ENCODE assay signal across 2 cellular contexts in genomic region chr5:115531380-115531779, GRCh38.
TF ChIP-seq lines count a peak whose summit lies in the region.

No MANE protein-coding gene starts in this region.

TF ChIP-seq in SK-N-SH, 30 proteins besides CTCF, POLR2A, EP300 and RAD21:
- TF ChIP-seq, protein P1, sequence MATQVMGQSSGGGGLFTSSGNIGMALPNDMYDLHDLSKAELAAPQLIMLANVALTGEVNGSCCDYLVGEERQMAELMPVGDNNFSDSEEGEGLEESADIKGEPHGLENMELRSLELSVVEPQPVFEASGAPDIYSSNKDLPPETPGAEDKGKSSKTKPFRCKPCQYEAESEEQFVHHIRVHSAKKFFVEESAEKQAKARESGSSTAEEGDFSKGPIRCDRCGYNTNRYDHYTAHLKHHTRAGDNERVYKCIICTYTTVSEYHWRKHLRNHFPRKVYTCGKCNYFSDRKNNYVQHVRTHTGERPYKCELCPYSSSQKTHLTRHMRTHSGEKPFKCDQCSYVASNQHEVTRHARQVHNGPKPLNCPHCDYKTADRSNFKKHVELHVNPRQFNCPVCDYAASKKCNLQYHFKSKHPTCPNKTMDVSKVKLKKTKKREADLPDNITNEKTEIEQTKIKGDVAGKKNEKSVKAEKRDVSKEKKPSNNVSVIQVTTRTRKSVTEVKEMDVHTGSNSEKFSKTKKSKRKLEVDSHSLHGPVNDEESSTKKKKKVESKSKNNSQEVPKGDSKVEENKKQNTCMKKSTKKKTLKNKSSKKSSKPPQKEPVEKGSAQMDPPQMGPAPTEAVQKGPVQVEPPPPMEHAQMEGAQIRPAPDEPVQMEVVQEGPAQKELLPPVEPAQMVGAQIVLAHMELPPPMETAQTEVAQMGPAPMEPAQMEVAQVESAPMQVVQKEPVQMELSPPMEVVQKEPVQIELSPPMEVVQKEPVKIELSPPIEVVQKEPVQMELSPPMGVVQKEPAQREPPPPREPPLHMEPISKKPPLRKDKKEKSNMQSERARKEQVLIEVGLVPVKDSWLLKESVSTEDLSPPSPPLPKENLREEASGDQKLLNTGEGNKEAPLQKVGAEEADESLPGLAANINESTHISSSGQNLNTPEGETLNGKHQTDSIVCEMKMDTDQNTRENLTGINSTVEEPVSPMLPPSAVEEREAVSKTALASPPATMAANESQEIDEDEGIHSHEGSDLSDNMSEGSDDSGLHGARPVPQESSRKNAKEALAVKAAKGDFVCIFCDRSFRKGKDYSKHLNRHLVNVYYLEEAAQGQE (IDR thresholded peaks at IDR 0.05; ENCODE audit: low read depth, low read length), result no peak
- TF ChIP-seq RFX5 (IDR thresholded peaks at IDR 0.05; ENCODE audit: low read length), result no peak
- no peak for TF ChIP-seq SMC3 (IDR thresholded peaks at IDR 0.05; ENCODE audit: low read depth, low read length)
- no peak for TF ChIP-seq ZBTB33 (IDR thresholded peaks at IDR 0.05; ENCODE audit: borderline replicate concordance, low read depth)
- TF ChIP-seq MXI1 (IDR thresholded peaks at IDR 0.05; ENCODE audit: low read depth, low read length), result no peak
- TF ChIP-seq, protein P2, sequence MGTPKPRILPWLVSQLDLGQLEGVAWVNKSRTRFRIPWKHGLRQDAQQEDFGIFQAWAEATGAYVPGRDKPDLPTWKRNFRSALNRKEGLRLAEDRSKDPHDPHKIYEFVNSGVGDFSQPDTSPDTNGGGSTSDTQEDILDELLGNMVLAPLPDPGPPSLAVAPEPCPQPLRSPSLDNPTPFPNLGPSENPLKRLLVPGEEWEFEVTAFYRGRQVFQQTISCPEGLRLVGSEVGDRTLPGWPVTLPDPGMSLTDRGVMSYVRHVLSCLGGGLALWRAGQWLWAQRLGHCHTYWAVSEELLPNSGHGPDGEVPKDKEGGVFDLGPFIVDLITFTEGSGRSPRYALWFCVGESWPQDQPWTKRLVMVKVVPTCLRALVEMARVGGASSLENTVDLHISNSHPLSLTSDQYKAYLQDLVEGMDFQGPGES (IDR thresholded peaks at IDR 0.05; ENCODE audit: low read depth, low read length), result no peak
- TF ChIP-seq SIN3A (IDR thresholded peaks at IDR 0.05; ENCODE audit: borderline replicate concordance, low read depth, low read length), result no peak
- TF ChIP-seq, protein P3, sequence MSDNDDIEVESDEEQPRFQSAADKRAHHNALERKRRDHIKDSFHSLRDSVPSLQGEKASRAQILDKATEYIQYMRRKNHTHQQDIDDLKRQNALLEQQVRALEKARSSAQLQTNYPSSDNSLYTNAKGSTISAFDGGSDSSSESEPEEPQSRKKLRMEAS (IDR thresholded peaks at IDR 0.05; ENCODE audit: low read depth), result no peak
- TF ChIP-seq YY1 (IDR thresholded peaks at IDR 0.05; ENCODE audit: low read depth), result no peak
- TF ChIP-seq MEF2A (IDR thresholded peaks at IDR 0.05; ENCODE audit: borderline replicate concordance, low read depth), result no peak
- no peak for TF ChIP-seq CHD2 (IDR thresholded peaks at IDR 0.05; ENCODE audit: low read length, partially characterized antibody)
- TF ChIP-seq TEAD4 (IDR thresholded peaks at IDR 0.05; ENCODE audit: borderline replicate concordance, insufficient read depth), result no peak
- TF ChIP-seq FOSL2 (IDR thresholded peaks at IDR 0.05; ENCODE audit: borderline replicate concordance, low read depth), result no peak
- TF ChIP-seq FOXM1 (IDR thresholded peaks at IDR 0.05; ENCODE audit: low read depth), result no peak
- TF ChIP-seq TAF1 (IDR thresholded peaks at IDR 0.05; ENCODE audit: borderline replicate concordance, low read depth, low read length), result no peak
- TF ChIP-seq JUND (IDR thresholded peaks at IDR 0.05), result no peak
- no peak for TF ChIP-seq GATA2 (CRISPR knock-in tag; IDR thresholded peaks at IDR 0.05)
- TF ChIP-seq ELF1 (IDR thresholded peaks at IDR 0.05), result no peak

TF ChIP-seq in SK-N-SH treated with all-trans-retinoic acid at 6 μM for 48 hours, 23 proteins besides CTCF, POLR2A, EP300 and RAD21 (continued from another document):
- TF ChIP-seq TSHZ2 (CRISPR knock-in tag; IDR thresholded peaks at IDR 0.05) (no peak), POU6F1 (CRISPR knock-in tag; IDR thresholded peaks at IDR 0.05; ENCODE audit: borderline replicate concordance, low read depth) (no peak), GLIS3 (CRISPR knock-in tag; IDR thresholded peaks at IDR 0.05) (no peak), ESRRG (CRISPR knock-in tag; IDR thresholded peaks at IDR 0.05) (no peak), TOX (CRISPR knock-in tag; IDR thresholded peaks at IDR 0.05; ENCODE audit: borderline replicate concordance) (no peak), ZNF8 (CRISPR knock-in tag; IDR thresholded peaks at IDR 0.05) (no peak), PATZ1 (CRISPR knock-in tag; IDR thresholded peaks at IDR 0.05; ENCODE audit: borderline replicate concordance) (no peak), ZC3H10 (CRISPR knock-in tag; IDR thresholded peaks at IDR 0.05) (no peak), PPARA (CRISPR knock-in tag; IDR thresholded peaks at IDR 0.05; ENCODE audit: borderline replicate concordance) (no peak), CSDC2 (CRISPR knock-in tag; IDR thresholded peaks at IDR 0.05) (no peak), TCF4 (CRISPR knock-in tag; IDR thresholded peaks at IDR 0.05; ENCODE audit: borderline replicate concordance) (no peak), RARB (CRISPR knock-in tag; IDR thresholded peaks at IDR 0.05) (no peak), OSR1 (CRISPR knock-in tag; IDR thresholded peaks at IDR 0.05) (no peak), ZNF70 (CRISPR knock-in tag; IDR thresholded peaks at IDR 0.05) (no peak)
